Comparison of ENCODE assay signal across 5 cellular contexts in the genomic region with DNA sequence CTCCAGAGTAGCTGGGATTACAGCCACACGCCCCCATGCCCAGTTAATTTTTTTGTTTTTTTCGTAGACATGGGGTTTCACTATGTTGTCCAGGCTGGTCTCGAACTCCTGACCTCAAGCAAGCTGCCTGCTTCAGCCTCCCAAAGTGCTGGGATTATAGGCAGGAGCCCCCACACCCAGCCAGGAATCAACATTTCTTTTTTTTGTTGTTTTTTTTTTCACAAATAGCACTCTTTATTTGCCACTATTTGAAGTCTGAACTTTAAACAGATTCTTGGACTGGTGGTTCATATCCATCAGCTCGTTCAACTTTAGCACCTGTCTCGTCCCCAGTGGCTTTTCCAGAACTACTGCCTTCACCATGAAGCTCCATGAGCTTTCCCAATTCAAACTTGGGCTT. TPM values are rescaled to one million over a fixed set of nuclear protein-coding genes. Genes with fewer than 3 reads are reported as not detected.
DNase-seq lines count a peak whose midpoint lies in the region; ATAC-seq and TF ChIP-seq lines count a peak whose summit lies in the region.
"Not testable (repeated sequence)": the region's sequence is repeated elsewhere in the genome, so short reads cannot be mapped to it uniquely, and the experiment has no call there.

No MANE protein-coding gene starts in this region.

- H3K4me1 ChIP-seq in Panc1 (ENCODE audit: control insufficient read depth, insufficient read depth, low read length) (peaks cover 23% of the 10 kb centered on the region), colonic mucosa (peaks cover 20% of the 10 kb centered on the region), right lobe of liver (peaks cover 0 to 27% (median 13%) of the 10 kb centered on the region in 4 donors), stomach (peaks cover 5 to 34% (median 12%) of the 10 kb centered on the region in 4 donors)

- BruUV-seq in Panc1 (replicated peaks; lab: Mats Ljungman, UMichigan), result TSS peak; percentile 25

- CTCF ChIA-PET in Panc1 (lab: Charles Lee), result not testable (repeated sequence)

- POLR2A ChIA-PET in Panc1 (lab: Charles Lee), result not testable (repeated sequence)

- H3K4me3 ChIP-seq in Panc1 (ENCODE audit: low read depth in 2 of 2, low read length in 2 of 2); colonic mucosa; right lobe of liver; stomach: not testable (repeated sequence)

- not testable (repeated sequence) for DNase-seq in Panc1 (ENCODE audit: low read depth, low spot score); colonic mucosa; right lobe of liver; stomach
- DNase-seq in posterior vena cava (ENCODE audit: low spot score), result peak; percentile 26

- not testable (repeated sequence) for TF ChIP-seq CTCF in Panc1 (IDR thresholded peaks at IDR 0.05); colonic mucosa (IDR thresholded peaks at IDR 0.05); right lobe of liver (IDR thresholded peaks at IDR 0.05); stomach (IDR thresholded peaks at IDR 0.05)

- not testable (repeated sequence) for H3K27ac ChIP-seq in Panc1 (ENCODE audit: low read length)
- H3K27ac ChIP-seq in colonic mucosa (peak overlapping the region; percentile 85), right lobe of liver (peak overlapping the region in 2 of 3 donors; percentile 40 to 66), stomach (peak overlapping the region; percentile 14 to 87 (median 76))

- not testable (repeated sequence) for H3K36me3 ChIP-seq in Panc1 (ENCODE audit: control insufficient read depth, insufficient read depth, low read length); colonic mucosa; right lobe of liver; stomach

- not testable (repeated sequence) for H3K9ac ChIP-seq in colonic mucosa (ENCODE audit: low read depth in 2 of 2, low read length in 2 of 2)

- in situ Hi-C loops in Panc1 (cut with HindIII; ENCODE audit: low pct_unique_long_range_greater_than_20kb, low sequenced_read_pairs), result loop anchor here (25.0 kb wide), 1 partner anchor 98 kb away; a partner anchor contains a TSS

- ATAC-seq in Panc1, right lobe of liver: not testable (repeated sequence)

- intact Hi-C loops in Panc1 (cut with micrococcal nuclease; ENCODE audit: unreplicated experiment); colonic mucosa (cut with DNase I); right lobe of liver (cut with DNase I); posterior vena cava (cut with DNase I); stomach (cut with DNase I; ENCODE audit: low total_unique reads): not testable (repeated sequence)

- not testable (repeated sequence) for H3K9me3 ChIP-seq in Panc1 (ENCODE audit: control insufficient read depth, insufficient read depth, low read depth, low read length); colonic mucosa; right lobe of liver; stomach

- TF ChIP-seq POLR2A in right lobe of liver (IDR thresholded peaks at IDR 0.05); stomach (IDR thresholded peaks at IDR 0.05): not testable (repeated sequence)

- not testable (repeated sequence) for TF ChIP-seq EP300 in stomach (IDR thresholded peaks at IDR 0.05)

- 71% methylated on average over 3 of the region's 5 CpGs for WGBS in right lobe of liver (ENCODE audit: insufficient coverage, low coverage, low lambda C conversion rate, missing lambda C conversion rate)
- WGBS in stomach, 5 donors, result 79 to 86% (median 85%) methylated on average over 4 to 5 of the region's 5 CpGs

- not testable (repeated sequence) for H3K27me3 ChIP-seq in Panc1 (ENCODE audit: control insufficient read depth, insufficient read depth, low read length); colonic mucosa; right lobe of liver; stomach

RNA-seq across cellular contexts. Expression of a gene that starts 15.4 kb away (rescaled TPM):
- total RNA-seq in Panc1 (2021; ENCODE audit: unreplicated experiment) (120 TPM), colonic mucosa (10 to 100 TPM; 63.9 to 66.2 TPM), right lobe of liver (10 to 100 TPM in 5 of 6 experiments, 1 to 10 TPM in 1; 9.1 to 29.5 (median 25.2) TPM), posterior vena cava (1 to 10 TPM; 1.5 to 1.6 TPM), stomach (10 to 100 TPM; 20.6 to 78.2 (median 62.9) TPM)
- 108 TPM for polyA plus RNA-seq in Panc1 (2012; ENCODE audit: insufficient read length)
- polyA plus RNA-seq in stomach, result 10 to 100 TPM; 26.1 to 46.9 (median 28.1) TPM
